Comparison of ENCODE assay signal across 15 cellular contexts in genomic region chr2:9797086-9797485, GRCh38.
"Had no signal": no experiment of that assay in that cellular context is flagged by ENCODE, and none has a peak within 500 bp of the region (broad histone marks: within the 10 kb centered on the region; RNA-seq: fewer than 3 reads in every experiment).

No MANE protein-coding gene starts in this region.

- H3K9me3 ChIP-seq: sigmoid colon, thyroid gland had no signal

- H3K36me3 Mint-ChIP-seq: WTC11 had no signal

- H3K4me3 Mint-ChIP-seq: activated CD4-positive, alpha-beta T cell treated with anti-CD3 and anti-CD28 coated beads for 36 hours; memory B cell; WTC11 had no signal

- H3K27ac Mint-ChIP-seq: activated CD4-positive, alpha-beta T cell treated with anti-CD3 and anti-CD28 coated beads for 36 hours; memory B cell; WTC11 had no signal

- H3K36me3 ChIP-seq: sigmoid colon, thyroid gland had no signal

- H3K27ac ChIP-seq: sigmoid colon, thyroid gland had no signal

- H3K4me3 ChIP-seq: sigmoid colon, thyroid gland had no signal

- H3K27me3 ChIP-seq: sigmoid colon, thyroid gland had no signal

- ATAC-seq: activated CD4-positive, alpha-beta T cell treated with anti-CD3 and anti-CD28 coated beads for 36 hours had no signal

- DNase-seq: activated CD4-positive, alpha-beta T cell treated with anti-CD3 and anti-CD28 coated beads for 36 hours; activated CD4-positive, alpha-beta T cell treated with anti-CD3 and anti-CD28 coated beads, Interleukin-2, amount 50 U/mL, for 4 hours; activated CD8-positive, alpha-beta memory T cell treated with anti-CD3 and anti-CD28 coated beads for 24 hours; activated naive CD4-positive, alpha-beta T cell treated with Interleukin-2 at 50 U/mL for 16 hours; activated T-cell treated with anti-CD3 and anti-CD28 coated beads, Interleukin-2, amount 50 U/mL, for 48 hours; amygdala; hippocampal formation; occipital lobe; sigmoid colon; stimulated activated CD4-positive, alpha-beta T cell treated with anti-CD3 and anti-CD28 coated beads, Interleukin-4, amount 100 ng/mL, for 1 hour; stimulated activated naive CD4-positive, alpha-beta T cell treated with Interleukin-2 at 50 U/mL for 16 hours; T-helper 9 cell; thyroid gland had no signal

- H3K9me3 Mint-ChIP-seq: WTC11 had no signal
